Comparison of ENCODE assay signal across 8 cellular contexts in the genomic region with DNA sequence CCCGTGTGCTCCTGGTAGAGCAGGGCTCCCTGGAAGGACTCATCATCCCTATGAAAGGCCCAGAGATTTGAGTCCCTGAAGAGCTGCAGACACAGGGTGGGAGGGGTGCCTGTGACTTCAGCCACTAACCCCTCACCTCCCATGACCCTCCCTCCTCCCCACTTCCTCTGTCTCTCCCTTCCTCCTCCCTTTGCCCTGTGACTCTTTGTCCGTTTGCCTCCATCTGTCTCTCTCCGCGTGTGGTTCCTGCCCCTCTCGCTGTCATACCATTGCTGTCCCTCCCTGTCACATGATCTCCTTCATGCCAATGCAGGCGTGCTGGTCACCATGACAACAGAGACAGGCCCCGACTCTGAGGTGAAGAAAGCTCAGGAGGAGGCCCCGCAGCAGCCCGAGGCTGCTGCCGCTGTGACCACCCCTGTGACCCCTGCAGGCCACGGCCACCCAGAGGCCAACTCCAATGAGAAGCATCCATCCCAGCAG. TPM values are rescaled to one million over a fixed set of nuclear protein-coding genes. Genes with fewer than 3 reads are reported as not detected.
DNase-seq lines count a peak whose midpoint lies in the region; ATAC-seq, FAIRE-seq and TF ChIP-seq lines count a peak whose summit lies in the region.

No MANE protein-coding gene starts in this region.

- in situ Hi-C loops in GM12878 (cut with MboI): no loop called here

- RAD21 ChIA-PET in GM12878 (lab: Charles Lee; ENCODE audit: unreplicated experiment): no interaction called here

- no peaks in the 10 kb centered on the region for H3K4me1 ChIP-seq in GM12878 (ENCODE audit: control insufficient read depth, insufficient read depth, low read length)

- TF ChIP-seq EP300 in GM12878 (IDR thresholded peaks at IDR 0.05; ENCODE audit: borderline replicate concordance in 1 of 2, control insufficient read depth in 1 of 2, low read depth in 2 of 2, low read length in 2 of 2): no peak

- no peak overlapping the region for H3K27ac ChIP-seq in GM12878 (ENCODE audit: control insufficient read depth, insufficient read depth)

- peaks cover 0 to 1% of the 10 kb centered on the region in 2 experiments; a peak in 3 of 4 replicates for H3K27me3 ChIP-seq in GM12878 (replicated peaks in 1 of 2; ENCODE audit: control insufficient read depth in 2 of 2, insufficient read depth in 2 of 2, low read length in 1 of 2)

- TF ChIP-seq POLR2A in GM12878 (IDR thresholded peaks at IDR 0.05; ENCODE audit: low read depth, low read length): no peak

- H3K4me3 ChIP-seq in GM12878: no peak overlapping the region

- no peak overlapping the region for H3K9ac ChIP-seq in GM12878 (ENCODE audit: control insufficient read depth, insufficient read depth, low read length)

- no peak overlapping the region for H3K4me2 ChIP-seq in GM12878 (ENCODE audit: control insufficient read depth, insufficient read depth)

- H3K79me2 ChIP-seq in GM12878 (ENCODE audit: control insufficient read depth, insufficient read depth, low read length): no peaks in the 10 kb centered on the region

- no peak for FAIRE-seq in GM12878 (lab: Jason Lieb, UNC)

- SMC1A ChIA-PET in GM12878 (lab: Charles Lee; ENCODE audit: uncharacterized antibody, unreplicated experiment): interaction anchor here (1.2 kb wide), 1 partner anchor 35 kb away, joined by 4 read pairs; no protein-coding TSS in a partner anchor

- 31% methylated on average over 11 of the region's 11 CpGs for WGBS in GM12878 (ENCODE audit: insufficient coverage, insufficient replicate concordance, low lambda C conversion rate, missing lambda C conversion rate)

- H4K20me1 ChIP-seq in GM12878 (ENCODE audit: control insufficient read depth, insufficient read depth): no peaks in the 10 kb centered on the region; the same call in 1 of the 2 replicates

- TF ChIP-seq CTCF in GM12878 (IDR thresholded peaks at IDR 0.05 in 2 of 3, conservative IDR thresholded peaks at IDR 0.05 in 1 of 3; ENCODE audit: control insufficient read depth in 2 of 3, extremely low read depth in 1 of 3, insufficient read depth in 1 of 3, low read depth in 3 of 3, low read length in 3 of 3): no peak

- intact Hi-C loops in GM12878 (cut with micrococcal nuclease; ENCODE audit: unreplicated experiment): no loop called here

- H3K9me3 ChIP-seq in GM12878 (replicated peaks; ENCODE audit: control insufficient read depth, insufficient read depth, low read length): no peaks in the 10 kb centered on the region

- DNase-seq in CMK (ENCODE audit: low read depth) (peak; percentile 22), NCI-H1417 (lab: John Stamatoyannopoulos, UW) (peak; percentile 34 to 90 (median 64)), GM12878 (ENCODE audit: low read depth, low spot score) (no peak), medulla oblongata (ENCODE audit: extremely low spot score) (peak; percentile 54), T-helper 1 cell (no peak), NCI-H2029 (lab: John Stamatoyannopoulos, UW) (no peak), putamen (ENCODE audit: low spot score) (no peak)

- TF ChIP-seq RAD21 in GM12878 (IDR thresholded peaks at IDR 0.05; ENCODE audit: insufficient read depth, low read depth, low read length): no peak

- BruUV-seq in GM12878 (replicated peaks; lab: Mats Ljungman, UMichigan): no TSS peak

- ATAC-seq in GM12878 (peak; percentile 73), GM21576 (IDR thresholded peaks at IDR 0.05; ENCODE audit: unreplicated experiment) (no peak)

- CTCF ChIA-PET in GM12878 (lab: Yijun Ruan, JAX): interaction anchor here (0.6 to 2.5 kb wide), 3 partner anchors 12 to 26 kb away, joined by 4 to 6 read pairs (median 5); no protein-coding TSS in a partner anchor

- no peaks in the 10 kb centered on the region for H3K36me3 ChIP-seq in GM12878 (ENCODE audit: control insufficient read depth in 2 of 2, insufficient read depth in 2 of 2, low read length in 1 of 2)

- POLR2A ChIA-PET in GM12878 (lab: Charles Lee): no interaction called here

- no peak overlapping the region for H2AFZ ChIP-seq in GM12878 (ENCODE audit: control insufficient read depth, low read depth, low read length)

TF ChIP-seq in GM12878, 131 proteins besides CTCF, POLR2A, EP300 and RAD21:
- TF ChIP-seq, protein P1, sequence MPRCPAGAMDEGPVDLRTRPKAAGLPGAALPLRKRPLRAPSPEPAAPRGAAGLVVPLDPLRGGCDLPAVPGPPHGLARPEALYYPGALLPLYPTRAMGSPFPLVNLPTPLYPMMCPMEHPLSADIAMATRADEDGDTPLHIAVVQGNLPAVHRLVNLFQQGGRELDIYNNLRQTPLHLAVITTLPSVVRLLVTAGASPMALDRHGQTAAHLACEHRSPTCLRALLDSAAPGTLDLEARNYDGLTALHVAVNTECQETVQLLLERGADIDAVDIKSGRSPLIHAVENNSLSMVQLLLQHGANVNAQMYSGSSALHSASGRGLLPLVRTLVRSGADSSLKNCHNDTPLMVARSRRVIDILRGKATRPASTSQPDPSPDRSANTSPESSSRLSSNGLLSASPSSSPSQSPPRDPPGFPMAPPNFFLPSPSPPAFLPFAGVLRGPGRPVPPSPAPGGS (IDR thresholded peaks at IDR 0.05; ENCODE audit: borderline replicate concordance, insufficient read depth, low read depth, low read length, poor library complexity, severe bottlenecking): no peak
- TF ChIP-seq ZNF207 (IDR thresholded peaks at IDR 0.05; ENCODE audit: borderline replicate concordance) (no peak), EED (IDR thresholded peaks at IDR 0.05; ENCODE audit: low read depth) (no peak), GABPA (IDR thresholded peaks at IDR 0.05; ENCODE audit: low read depth) (no peak), HDAC6 (IDR thresholded peaks at IDR 0.05; ENCODE audit: unreplicated experiment) (no peak), ASH2L (IDR thresholded peaks at IDR 0.05; ENCODE audit: borderline replicate concordance, low read depth) (no peak), BHLHE40 (IDR thresholded peaks at IDR 0.05; ENCODE audit: borderline replicate concordance in 1 of 2, low read depth in 2 of 2, low read length in 1 of 2) (peak in 1 of 2 experiments; percentile 16; a peak in 1 of 4 replicates), IKZF1 (conservative IDR thresholded peaks at IDR 0.05) (no peak), SUPT20H (IDR thresholded peaks at IDR 0.05; ENCODE audit: borderline replicate concordance, control insufficient read depth, low read depth, low read length) (no peak), BMI1 (IDR thresholded peaks at IDR 0.05; ENCODE audit: borderline replicate concordance) (peak; percentile 86)
- TF ChIP-seq, protein P2, sequence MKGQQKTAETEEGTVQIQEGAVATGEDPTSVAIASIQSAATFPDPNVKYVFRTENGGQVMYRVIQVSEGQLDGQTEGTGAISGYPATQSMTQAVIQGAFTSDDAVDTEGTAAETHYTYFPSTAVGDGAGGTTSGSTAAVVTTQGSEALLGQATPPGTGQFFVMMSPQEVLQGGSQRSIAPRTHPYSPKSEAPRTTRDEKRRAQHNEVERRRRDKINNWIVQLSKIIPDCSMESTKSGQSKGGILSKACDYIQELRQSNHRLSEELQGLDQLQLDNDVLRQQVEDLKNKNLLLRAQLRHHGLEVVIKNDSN (IDR thresholded peaks at IDR 0.05; ENCODE audit: borderline replicate concordance, extremely low read length, insufficient read depth, low read depth, low read length): no peak
TF ChIP-seq in GM12878: peak in this region for 2.

RNA-seq across cellular contexts. Expression of a gene that starts 19.0 kb away (rescaled TPM):
- 0.95 and 2.5 TPM in 2 replicates for total RNA-seq in GM12878 (2013; cell fraction: nucleolus; rRNA removed)
- total RNA-seq in GM12878 (2014; rRNA removed): 0.11 and 0.82 TPM in 2 replicates
- total RNA-seq in GM12878 (2014; rRNA removed; fragmentation: Illumina TruSeq; extraction: Trizol): 0.28 and 0.36 TPM in 2 replicates
- total RNA-seq in GM12878 (2021): 0.36 and 0.40 TPM in 2 replicates
- polyA plus RNA-seq in GM12878 (2011; ENCODE audit: low read depth): 0.25 TPM
- 1.8 and 3.2 TPM in 2 replicates for polyA plus RNA-seq in GM12878 (2011; rRNA removed)
- 2.9 and 3.2 TPM in 2 replicates for polyA plus RNA-seq in GM12878 (2011; cell fraction: cytosol; rRNA removed)
- polyA plus RNA-seq in GM12878 (2011; cell fraction: nucleus; rRNA removed): 2.8 and 2.9 TPM in 2 replicates
- polyA plus RNA-seq in GM12878 (2012): 0.22 and 0.44 TPM in 2 replicates
- 0.40 and 0.41 TPM in 2 replicates for polyA plus RNA-seq in GM12878 (2014; fragmentation: Illumina TruSeq; extraction: Trizol)
- under 1 TPM; 0.08 to 0.16 TPM for polyA plus RNA-seq in GM12878 (2014; fragmentation: Nextera tagmentation; extraction: Ambion mirVana)
- polyA plus RNA-seq in GM12878 (2014; rRNA removed): 0.45 and 0.56 TPM in 2 replicates
- polyA plus RNA-seq in GM12878 (2016; fragmentation: Nextera tagmentation; extraction: Ambion mirVana): under 1 TPM; 0.24 to 0.27 TPM
- 2.0 and 4.0 TPM in 2 replicates for polyA minus RNA-seq in GM12878 (2011; rRNA and poly(A)+ RNA removed)
- polyA minus RNA-seq in GM12878 (2011; cell fraction: cytosol; rRNA and poly(A)+ RNA removed): 1.5 and 1.7 TPM in 2 replicates
- polyA minus RNA-seq in GM12878 (2011; cell fraction: nucleus; rRNA and poly(A)+ RNA removed): 0.73 and 1.1 TPM in 2 replicates

Comparison
In these comparisons a context has a peak if more than half of its experiments do, and no peak if none do; other contexts are left out.
1. DNase-seq: peak in CMK (single experiment), NCI-H1417 (3 of 3) and medulla oblongata (single experiment); none in GM12878 (single experiment), T-helper 1 cell (0 of 5), NCI-H2029 (single experiment) and putamen (single experiment).